In genomic region chrX:345020-345925, GRCh38 we compare ENCODE assay signal across 17 cellular contexts.
"Had no signal": no experiment of that assay in that cellular context is flagged by ENCODE, and none has a peak within 500 bp of the region (broad histone marks: within the 10 kb centered on the region; RNA-seq: fewer than 3 reads in every experiment).

No MANE protein-coding gene starts in this region.

- DNase-seq: activated CD4-positive, alpha-beta T cell treated with anti-CD3 and anti-CD28 coated beads, Interleukin-2, amount 50 U/mL, for 1 hour; activated CD8-positive, alpha-beta memory T cell treated with anti-CD3 and anti-CD28 coated beads for 24 hours; activated naive CD4-positive, alpha-beta T cell treated with anti-CD3 and anti-CD28 coated beads, Interleukin-2, amount 50 U/mL, for 16 hours; activated T-cell treated with anti-CD3 and anti-CD28 coated beads for 4 hours; esophagus squamous epithelium; nephron progenitor cell; stimulated activated CD4-positive, alpha-beta T cell treated with anti-CD3 and anti-CD28 coated beads, Interleukin-2, amount 100 ng/mL, for 48 hours; stimulated activated naive B cell treated with anti-CD40 and anti-IgM and Interleukin-4, amounts not matched to agents 10 μg/mL and 1 μg/mL and 100 μg/mL, for 72 hours; SW 1271; uterus had no signal

- H3K4me1 Mint-ChIP-seq: stimulated activated naive B cell treated with anti-CD40 and anti-IgM and Interleukin-4, amounts not matched to agents 10 μg/mL and 1 μg/mL and 100 μg/mL, for 72 hours had no signal

- H3K36me3 ChIP-seq: adrenal gland, uterus had no signal

- H3K27ac Mint-ChIP-seq: activated T-helper 2 cell treated with anti-CD3 and anti-CD28 coated beads, Interferon-gamma antibody, Interleukin-2, Interleukin-4, amounts not matched to agents 10 μg/mL and 5 μg/mL and 100 μg/mL, durations not matched to agents 14 hours and 24 hours and 36 hours; nephron progenitor cell; stimulated activated naive B cell treated with anti-CD40 and anti-IgM and Interleukin-4, amounts not matched to agents 10 μg/mL and 1 μg/mL and 100 μg/mL, for 72 hours; T-helper 2 cell treated with Interferon-gamma antibody and Interleukin-4, amounts not matched to agents 5 μg/mL and 100 μg/mL, for 36 hours had no signal

- ATAC-seq: left colon; stimulated activated naive B cell treated with anti-CD40 and anti-IgM and Interleukin-4, amounts not matched to agents 10 μg/mL and 1 μg/mL and 100 μg/mL, for 72 hours had no signal

- H3K9me3 ChIP-seq: adrenal gland, esophagus squamous epithelium, tibial artery, uterus had no signal

- H3K4me3 ChIP-seq: adrenal gland, cardiac muscle cell, coronary artery, esophagus squamous epithelium, tibial artery, uterus had no signal

- H3K4me3 Mint-ChIP-seq: nephron progenitor cell; stimulated activated naive B cell treated with anti-CD40 and anti-IgM and Interleukin-4, amounts not matched to agents 10 μg/mL and 1 μg/mL and 100 μg/mL, for 72 hours; T-helper 2 cell treated with Interferon-gamma antibody and Interleukin-4, amounts not matched to agents 5 μg/mL and 100 μg/mL, for 36 hours had no signal

- H3K4me1 ChIP-seq: esophagus squamous epithelium, tibial artery, uterus had no signal

- H3K27me3 ChIP-seq: adrenal gland, cardiac muscle cell, esophagus squamous epithelium, tibial artery, uterus had no signal

- H3K27ac ChIP-seq: adrenal gland, cardiac muscle cell, coronary artery, esophagus squamous epithelium, tibial artery, uterus had no signal

- H3K27me3 Mint-ChIP-seq: stimulated activated naive B cell treated with anti-CD40 and anti-IgM and Interleukin-4, amounts not matched to agents 10 μg/mL and 1 μg/mL and 100 μg/mL, for 72 hours had no signal
